2 cellular contexts compared by ENCODE assay signal in the genomic region with DNA sequence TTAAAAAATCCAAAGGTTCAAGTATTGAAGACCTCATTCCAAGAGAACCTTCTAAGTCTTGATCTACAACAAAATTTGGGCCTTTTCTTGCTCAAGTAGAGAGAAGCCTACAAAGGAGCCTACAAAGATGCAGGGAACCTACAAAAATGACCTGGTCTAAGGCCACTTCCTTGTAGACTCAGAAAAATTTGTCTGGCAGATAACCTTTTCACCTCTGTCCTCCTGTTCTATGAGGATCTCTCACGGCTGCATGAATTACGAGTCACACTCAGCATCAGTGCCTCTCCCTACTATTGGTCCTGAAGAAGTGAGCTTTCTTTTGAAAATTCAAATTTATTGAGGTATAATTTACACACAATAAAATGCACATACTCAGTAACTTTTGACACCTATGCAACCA.
A peak's percentile ranks its signal among the peaks of the same experiment; 100 is the strongest.
TF ChIP-seq lines count a peak whose summit lies in the region.

No MANE protein-coding gene starts in this region.

TF ChIP-seq in liver, 16 proteins besides CTCF, POLR2A, EP300 and RAD21:
- peak; percentile 95 for TF ChIP-seq NR2F2 (IDR thresholded peaks at IDR 0.05)
- TF ChIP-seq SP1 (IDR thresholded peaks at IDR 0.05) = no peak

TF ChIP-seq in HepG2, 621 proteins besides CTCF, POLR2A, EP300 and RAD21:
- TF ChIP-seq ZNF562 (CRISPR knock-in tag; IDR thresholded peaks at IDR 0.05; ENCODE audit: borderline replicate concordance) (no peak), ZNF878 (CRISPR knock-in tag; IDR thresholded peaks at IDR 0.05) (no peak), TOE1 (CRISPR knock-in tag; IDR thresholded peaks at IDR 0.05) (no peak), ZFY (CRISPR knock-in tag; IDR thresholded peaks at IDR 0.05) (no peak), AGO2 (optimal IDR thresholded peaks at IDR 0.05; ENCODE audit: low read depth, low read length) (no peak), ZNF777 (CRISPR knock-in tag; IDR thresholded peaks at IDR 0.05) (no peak), ZNF703 (CRISPR knock-in tag; IDR thresholded peaks at IDR 0.05; ENCODE audit: borderline replicate concordance) (no peak), ZNF678 (CRISPR knock-in tag; IDR thresholded peaks at IDR 0.05) (no peak), ZNF616 (CRISPR knock-in tag; IDR thresholded peaks at IDR 0.05; ENCODE audit: low read depth) (no peak), HMG20A (CRISPR knock-in tag; IDR thresholded peaks at IDR 0.05; ENCODE audit: borderline replicate concordance) (no peak), PRPF4 (IDR thresholded peaks at IDR 0.05; ENCODE audit: low read depth, low read length, poor library complexity, severe bottlenecking) (no peak), NRL (CRISPR knock-in tag; IDR thresholded peaks at IDR 0.05; ENCODE audit: borderline replicate concordance) (no peak), SP140L (CRISPR knock-in tag; IDR thresholded peaks at IDR 0.05; ENCODE audit: borderline replicate concordance) (no peak), MIER2 (CRISPR knock-in tag; IDR thresholded peaks at IDR 0.05) (no peak), ZC3H4 (CRISPR knock-in tag; IDR thresholded peaks at IDR 0.05; ENCODE audit: borderline replicate concordance) (no peak)
- TF ChIP-seq, protein P1, sequence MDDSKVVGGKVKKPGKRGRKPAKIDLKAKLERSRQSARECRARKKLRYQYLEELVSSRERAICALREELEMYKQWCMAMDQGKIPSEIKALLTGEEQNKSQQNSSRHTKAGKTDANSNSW (CRISPR knock-in tag; IDR thresholded peaks at IDR 0.05; ENCODE audit: borderline replicate concordance) = no peak
- TF ChIP-seq, protein P2, sequence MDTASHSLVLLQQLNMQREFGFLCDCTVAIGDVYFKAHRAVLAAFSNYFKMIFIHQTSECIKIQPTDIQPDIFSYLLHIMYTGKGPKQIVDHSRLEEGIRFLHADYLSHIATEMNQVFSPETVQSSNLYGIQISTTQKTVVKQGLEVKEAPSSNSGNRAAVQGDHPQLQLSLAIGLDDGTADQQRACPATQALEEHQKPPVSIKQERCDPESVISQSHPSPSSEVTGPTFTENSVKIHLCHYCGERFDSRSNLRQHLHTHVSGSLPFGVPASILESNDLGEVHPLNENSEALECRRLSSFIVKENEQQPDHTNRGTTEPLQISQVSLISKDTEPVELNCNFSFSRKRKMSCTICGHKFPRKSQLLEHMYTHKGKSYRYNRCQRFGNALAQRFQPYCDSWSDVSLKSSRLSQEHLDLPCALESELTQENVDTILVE (CRISPR knock-in tag; IDR thresholded peaks at IDR 0.05) = no peak
- TF ChIP-seq, protein P3, sequence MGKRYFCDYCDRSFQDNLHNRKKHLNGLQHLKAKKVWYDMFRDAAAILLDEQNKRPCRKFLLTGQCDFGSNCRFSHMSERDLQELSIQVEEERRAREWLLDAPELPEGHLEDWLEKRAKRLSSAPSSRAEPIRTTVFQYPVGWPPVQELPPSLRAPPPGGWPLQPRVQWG (CRISPR knock-in tag; IDR thresholded peaks at IDR 0.05; ENCODE audit: borderline replicate concordance, low read depth) = no peak
TF ChIP-seq in HepG2: peak in this region for 0.
